Comparison of ENCODE assay signal across 1 cellular context in the genomic region with DNA sequence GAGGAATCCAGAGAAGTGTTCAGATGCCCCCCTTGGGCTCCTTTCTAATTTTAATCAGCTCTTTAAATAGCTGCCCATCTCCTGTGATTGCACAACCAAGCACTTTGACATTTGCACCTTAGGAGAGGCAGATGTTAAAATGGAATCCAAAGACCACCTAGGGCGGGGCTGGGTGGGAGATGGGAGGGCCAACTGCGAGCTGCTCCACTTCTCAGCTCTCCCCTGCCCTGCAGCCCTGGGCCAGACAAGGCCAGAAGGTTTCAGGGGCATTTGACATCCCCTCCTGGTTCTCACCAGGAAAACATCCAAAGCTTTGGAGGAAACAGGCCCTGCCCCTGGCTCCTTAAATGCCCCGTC.
TF ChIP-seq lines count a peak whose summit lies in the region.

No MANE protein-coding gene starts in this region.

TF ChIP-seq in WTC11, 78 proteins besides CTCF, POLR2A, EP300 and RAD21 (continued from another document):
- TF ChIP-seq, protein P1, sequence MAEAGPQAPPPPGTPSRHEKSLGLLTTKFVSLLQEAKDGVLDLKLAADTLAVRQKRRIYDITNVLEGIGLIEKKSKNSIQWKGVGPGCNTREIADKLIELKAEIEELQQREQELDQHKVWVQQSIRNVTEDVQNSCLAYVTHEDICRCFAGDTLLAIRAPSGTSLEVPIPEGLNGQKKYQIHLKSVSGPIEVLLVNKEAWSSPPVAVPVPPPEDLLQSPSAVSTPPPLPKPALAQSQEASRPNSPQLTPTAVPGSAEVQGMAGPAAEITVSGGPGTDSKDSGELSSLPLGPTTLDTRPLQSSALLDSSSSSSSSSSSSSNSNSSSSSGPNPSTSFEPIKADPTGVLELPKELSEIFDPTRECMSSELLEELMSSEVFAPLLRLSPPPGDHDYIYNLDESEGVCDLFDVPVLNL (CRISPR knock-in tag; IDR thresholded peaks at IDR 0.05; ENCODE audit: borderline replicate concordance, low read depth), result no peak
- no peak for TF ChIP-seq MXD4 (CRISPR knock-in tag; IDR thresholded peaks at IDR 0.05; ENCODE audit: borderline replicate concordance)
- TF ChIP-seq, protein P2, sequence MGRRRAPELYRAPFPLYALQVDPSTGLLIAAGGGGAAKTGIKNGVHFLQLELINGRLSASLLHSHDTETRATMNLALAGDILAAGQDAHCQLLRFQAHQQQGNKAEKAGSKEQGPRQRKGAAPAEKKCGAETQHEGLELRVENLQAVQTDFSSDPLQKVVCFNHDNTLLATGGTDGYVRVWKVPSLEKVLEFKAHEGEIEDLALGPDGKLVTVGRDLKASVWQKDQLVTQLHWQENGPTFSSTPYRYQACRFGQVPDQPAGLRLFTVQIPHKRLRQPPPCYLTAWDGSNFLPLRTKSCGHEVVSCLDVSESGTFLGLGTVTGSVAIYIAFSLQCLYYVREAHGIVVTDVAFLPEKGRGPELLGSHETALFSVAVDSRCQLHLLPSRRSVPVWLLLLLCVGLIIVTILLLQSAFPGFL (CRISPR knock-in tag; IDR thresholded peaks at IDR 0.05; ENCODE audit: borderline replicate concordance), result no peak
- TF ChIP-seq, protein P3, sequence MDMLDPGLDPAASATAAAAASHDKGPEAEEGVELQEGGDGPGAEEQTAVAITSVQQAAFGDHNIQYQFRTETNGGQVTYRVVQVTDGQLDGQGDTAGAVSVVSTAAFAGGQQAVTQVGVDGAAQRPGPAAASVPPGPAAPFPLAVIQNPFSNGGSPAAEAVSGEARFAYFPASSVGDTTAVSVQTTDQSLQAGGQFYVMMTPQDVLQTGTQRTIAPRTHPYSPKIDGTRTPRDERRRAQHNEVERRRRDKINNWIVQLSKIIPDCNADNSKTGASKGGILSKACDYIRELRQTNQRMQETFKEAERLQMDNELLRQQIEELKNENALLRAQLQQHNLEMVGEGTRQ (CRISPR knock-in tag; IDR thresholded peaks at IDR 0.05), result no peak
- TF ChIP-seq, protein P4, sequence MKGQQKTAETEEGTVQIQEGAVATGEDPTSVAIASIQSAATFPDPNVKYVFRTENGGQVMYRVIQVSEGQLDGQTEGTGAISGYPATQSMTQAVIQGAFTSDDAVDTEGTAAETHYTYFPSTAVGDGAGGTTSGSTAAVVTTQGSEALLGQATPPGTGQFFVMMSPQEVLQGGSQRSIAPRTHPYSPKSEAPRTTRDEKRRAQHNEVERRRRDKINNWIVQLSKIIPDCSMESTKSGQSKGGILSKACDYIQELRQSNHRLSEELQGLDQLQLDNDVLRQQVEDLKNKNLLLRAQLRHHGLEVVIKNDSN (CRISPR knock-in tag; IDR thresholded peaks at IDR 0.05), result no peak
- TF ChIP-seq GRHL2 (CRISPR knock-in tag; IDR thresholded peaks at IDR 0.05; ENCODE audit: insufficient replicate concordance, severe bottlenecking), result no peak
- TF ChIP-seq TEAD1 (CRISPR knock-in tag; IDR thresholded peaks at IDR 0.05), result no peak
